Comparison of ENCODE assay signal across 17 cellular contexts in the genomic region with DNA sequence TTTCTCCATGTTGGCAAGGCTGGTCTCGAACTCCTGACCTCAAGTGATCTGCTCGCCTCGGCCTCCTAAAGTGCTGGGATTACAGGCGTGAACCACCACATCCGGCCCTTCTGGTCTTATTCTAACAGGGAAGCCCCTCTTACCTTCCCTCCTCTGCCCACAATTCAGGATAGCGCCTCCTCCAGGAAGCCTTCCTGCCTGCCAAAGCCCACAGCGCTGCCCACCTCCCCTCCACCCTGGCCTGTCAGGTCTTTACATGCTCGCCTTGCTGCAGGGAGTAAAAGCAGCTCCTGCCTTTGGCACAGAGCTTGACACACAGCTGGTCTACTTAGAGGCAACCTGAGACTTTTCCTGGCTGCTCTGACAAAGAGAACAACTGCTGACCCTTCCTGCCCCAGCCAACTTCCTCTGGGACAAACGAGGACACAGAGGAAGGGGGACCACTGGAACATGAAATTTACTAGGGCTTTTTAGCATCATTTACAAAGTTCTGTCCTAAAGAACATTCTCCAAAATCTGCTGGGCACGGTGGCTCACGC. TPM values are rescaled to one million over a fixed set of nuclear protein-coding genes. Genes with fewer than 3 reads are reported as not detected.
DNase-seq lines count a peak whose midpoint lies in the region; ATAC-seq, FAIRE-seq and TF ChIP-seq lines count a peak whose summit lies in the region.
"Had no signal": no experiment of that assay in that cellular context is flagged by ENCODE, and none has a peak within 500 bp of the region (broad histone marks: within the 10 kb centered on the region; RNA-seq: fewer than 3 reads in every experiment).

No MANE protein-coding gene starts in this region.

- no peak for TF ChIP-seq POLR2A in HepG2 (IDR thresholded peaks at IDR 0.05; ENCODE audit: insufficient read depth in 1 of 2, low read depth in 2 of 2, low read length in 2 of 2)

- peaks cover 47% of the 10 kb centered on the region for H4K20me1 ChIP-seq in HepG2 (ENCODE audit: insufficient read depth, low read length)

- CTCF ChIA-PET in WTC11 (lab: Charles Lee) (interaction anchor here (1.2 to 3.8 kb wide), 2 partner anchors 13 to 114 kb away, joined by 6 to 22 read pairs; a partner anchor contains a TSS), HepG2 (lab: Yijun Ruan, JAX; ENCODE audit: low intra/inter-chr PET ratio, low total read pairs) (no interaction called here)

- FAIRE-seq in HepG2 (lab: Jason Lieb, UNC) = no peak

- TF ChIP-seq EP300 in HepG2 (IDR thresholded peaks at IDR 0.05; ENCODE audit: low read depth in 2 of 2, low read length in 2 of 2) (no peak), HepG2 (CRISPR knock-in tag; IDR thresholded peaks at IDR 0.05; ENCODE audit: borderline replicate concordance) (no peak)

- peaks cover 3% of the 10 kb centered on the region for H3K27me3 Mint-ChIP-seq in WTC11 (ENCODE audit: low read depth)
- H3K27me3 Mint-ChIP-seq in stimulated activated naive B cell treated with anti-CD40 and anti-IgM and Interleukin-4, amounts not matched to agents 10 μg/mL and 1 μg/mL and 100 μg/mL, for 72 hours = peaks cover 59 to 78% of the 10 kb centered on the region in 2 donors

- H3K4me3 ChIP-seq in heart right ventricle (no peak overlapping the region), HepG2 (replicated peaks in 1 of 3; ENCODE audit: insufficient read depth in 1 of 3, low read depth in 2 of 3, low read length in 3 of 3) (no peak overlapping the region)
- H3K4me3 ChIP-seq: PC-9 had no signal

- peak overlapping the region; percentile 78; the same call in 1 of the 2 replicates for H3K27ac Mint-ChIP-seq in WTC11
- peak overlapping the region; percentile 37 for H3K27ac Mint-ChIP-seq in stimulated activated naive B cell treated with anti-CD40 and anti-IgM and Interleukin-4, amounts not matched to agents 10 μg/mL and 1 μg/mL and 100 μg/mL, for 72 hours

- ATAC-seq in Right ventricle myocardium inferior (no peak), heart right ventricle (no peak), WTC11 (peak; percentile 10; the same call in 1 of the 2 replicates), HepG2 (no peak), GM19467 (IDR thresholded peaks at IDR 0.05; ENCODE audit: unreplicated experiment) (no peak)
- no peak for ATAC-seq in stimulated activated naive B cell treated with anti-CD40 and anti-IgM and Interleukin-4, amounts not matched to agents 10 μg/mL and 1 μg/mL and 100 μg/mL, for 72 hours (replicated peaks)
- no peak for ATAC-seq in activated CD4-positive, CD25-positive, alpha-beta regulatory T cell treated with anti-CD3 and anti-CD28 coated beads, Interleukin-2, amount 50 U/mL, for 24 hours

- H3K27ac ChIP-seq in heart right ventricle (no peak overlapping the region), HepG2 (ENCODE audit: extremely low read length, insufficient read depth, low read length) (peak overlapping the region; percentile 51)
- H3K27ac ChIP-seq: HL-60, PC-9 had no signal

- H3K9ac ChIP-seq in HepG2 (ENCODE audit: insufficient read depth, low read depth, low read length) = no peak overlapping the region

- H3K4me1 ChIP-seq in heart right ventricle (peaks cover 0 to 8% (median 0%) of the 10 kb centered on the region in 9 donors), HepG2 (ENCODE audit: insufficient read depth, low read length) (peaks cover 82% of the 10 kb centered on the region)

- intact Hi-C loops in Right ventricle myocardium inferior (cut with DNase I) = no loop called here
- intact Hi-C loops in heart right ventricle (cut with DNase I) = loop anchor here in 1 of 10 donors (10.0 kb wide), 1 partner anchor 244 kb away; no protein-coding TSS in a partner anchor
- intact Hi-C loops in HepG2 (cut with micrococcal nuclease; ENCODE audit: unreplicated experiment) = loop anchor here (5.0 kb wide), 1 partner anchor 116 kb away; no protein-coding TSS in a partner anchor

- peaks cover 18% of the 10 kb centered on the region for H3K79me2 ChIP-seq in HepG2 (ENCODE audit: insufficient read depth, low read length)

- H3K4me3 Mint-ChIP-seq in WTC11 = no peak overlapping the region
- H3K4me3 Mint-ChIP-seq in stimulated activated naive B cell treated with anti-CD40 and anti-IgM and Interleukin-4, amounts not matched to agents 10 μg/mL and 1 μg/mL and 100 μg/mL, for 72 hours = no peak overlapping the region

- peaks cover 8% of the 10 kb centered on the region for H3K4me1 Mint-ChIP-seq in WTC11
- H3K4me1 Mint-ChIP-seq in stimulated activated naive B cell treated with anti-CD40 and anti-IgM and Interleukin-4, amounts not matched to agents 10 μg/mL and 1 μg/mL and 100 μg/mL, for 72 hours = peaks cover 3 to 11% of the 10 kb centered on the region in 2 donors

- BruUV-seq in HepG2 (replicated peaks; lab: Mats Ljungman, UMichigan) = no TSS peak

- H3K9me3 ChIP-seq in heart right ventricle (no peaks in the 10 kb centered on the region), HepG2 (ENCODE audit: low read length) (no peaks in the 10 kb centered on the region)

- H3K36me3 Mint-ChIP-seq in WTC11 = no peaks in the 10 kb centered on the region
- no peaks in the 10 kb centered on the region for H3K36me3 Mint-ChIP-seq in stimulated activated naive B cell treated with anti-CD40 and anti-IgM and Interleukin-4, amounts not matched to agents 10 μg/mL and 1 μg/mL and 100 μg/mL, for 72 hours

- POLR2A ChIA-PET in WTC11 (lab: Charles Lee) = no interaction called here
- POLR2A ChIA-PET in HepG2 (lab: Yijun Ruan, JAX) = interaction anchor here (1.9 to 19.7 kb wide), 2 partner anchors 8 to 124 kb away, joined by 5 to 416 read pairs; a partner anchor contains a TSS

- in situ Hi-C loops in HepG2 (cut with HindIII; ENCODE audit: extremely low pct_ligation_motif_present, low pct_unique_long_range_greater_than_20kb) = loop anchor here (5.0 kb wide), 1 partner anchor 56 kb away; a partner anchor contains a TSS

- no peak for TF ChIP-seq RAD21 in HepG2 (CRISPR knock-in tag; IDR thresholded peaks at IDR 0.05)

- H3K4me2 ChIP-seq in HepG2 (ENCODE audit: low read depth, low read length) = no peak overlapping the region
- H3K4me2 ChIP-seq: PC-9 had no signal

- H3K9me3 Mint-ChIP-seq in WTC11 = no peaks in the 10 kb centered on the region
- no peaks in the 10 kb centered on the region for H3K9me3 Mint-ChIP-seq in stimulated activated naive B cell treated with anti-CD40 and anti-IgM and Interleukin-4, amounts not matched to agents 10 μg/mL and 1 μg/mL and 100 μg/mL, for 72 hours

- 64 to 68% methylated on average over 11 of the region's 11 CpGs for WGBS in heart right ventricle, 2 donors
- WGBS in HepG2 (ENCODE audit: low lambda C conversion rate) = 92% methylated on average over 11 of the region's 11 CpGs

- DNase-seq in Right ventricle myocardium inferior (ENCODE audit: missing footprints) (peak; percentile 42), heart right ventricle (no peak), WTC11 (ENCODE audit: low spot score) (no peak), HepG2 (ENCODE audit: low spot score) (no peak), MV-4-11 (lab: John Stamatoyannopoulos, UW) (no peak)
- no peak for DNase-seq in stimulated activated naive B cell treated with anti-CD40 and anti-IgM and Interleukin-4, amounts not matched to agents 10 μg/mL and 1 μg/mL and 100 μg/mL, for 72 hours
- DNase-seq: C1 segment of cervical spinal cord, H7, KBM-7, NCI-H1436 treated with DMSO at 0.1 percent for 48 hours, NCI-H2081, NCI-H774, PC-9, Right ventricle myocardium superior had no signal

- TF ChIP-seq CTCF in heart right ventricle (IDR thresholded peaks at IDR 0.05) (no peak), WTC11 (IDR thresholded peaks at IDR 0.05) (no peak), HepG2 (CRISPR knock-in tag; IDR thresholded peaks at IDR 0.05) (no peak; the same call in 1 of the 2 replicates)

- H3K27me3 ChIP-seq in heart right ventricle (peaks cover 3 to 67% (median 43%) of the 10 kb centered on the region in 7 donors), HepG2 (ENCODE audit: control insufficient read depth in 1 of 2, insufficient read depth in 2 of 2, low read length in 2 of 2) (no peaks in the 10 kb centered on the region)

- H2AFZ ChIP-seq in HepG2 (ENCODE audit: low read length) = no peak overlapping the region
- H2AFZ ChIP-seq: PC-9 had no signal

- H3K36me3 ChIP-seq in heart right ventricle (no peaks in the 10 kb centered on the region), HepG2 (replicated peaks in 1 of 2; ENCODE audit: control insufficient read depth in 1 of 2, insufficient read depth in 2 of 2, low read length in 2 of 2) (peaks cover 17 to 53% of the 10 kb centered on the region in 2 experiments)

RNA-seq across cellular contexts. Expression of a gene that starts 13.2 kb away (rescaled TPM):
- total RNA-seq in Right ventricle myocardium inferior = 6.4 TPM
- 1 to 10 TPM in 5 of 10 donors, under 1 TPM in 3, not detected in 2; 0.28 to 8.5 (median 1.9) TPM for total RNA-seq in heart right ventricle
- 10 to 100 TPM in 1 of 2 donors, 1 to 10 TPM in 1; 2.8 to 22.8 TPM for polyA plus RNA-seq in heart right ventricle
- total RNA-seq in WTC11 (2021) = 20.4 to 26.6 TPM (median 23.8 TPM) in 3 replicates
- 17.2 and 51.6 TPM in 2 replicates for total RNA-seq in HepG2 (2016; rRNA removed; fragmentation: Illumina TruSeq; extraction: Trizol)
- total RNA-seq in HepG2 (2016; cell fraction: cytosol; rRNA removed; fragmentation: Illumina TruSeq; extraction: Trizol; ENCODE audit: low read depth) = 27.0 and 29.0 TPM in 2 replicates
- total RNA-seq in HepG2 (2016; cell fraction: insoluble cytoplasmic fraction; rRNA removed; fragmentation: Illumina TruSeq; extraction: Trizol) = 18.9 and 53.8 TPM in 2 replicates
- total RNA-seq in HepG2 (2016; cell fraction: membrane; rRNA removed; fragmentation: Illumina TruSeq; extraction: Trizol) = 21.9 and 22.1 TPM in 2 replicates
- 81.2 and 99.5 TPM in 2 replicates for total RNA-seq in HepG2 (2016; cell fraction: nucleus; rRNA removed; fragmentation: Illumina TruSeq; extraction: Trizol)
- 60.1 and 66.2 TPM in 2 replicates for polyA plus RNA-seq in HepG2 (2011; rRNA removed)
- polyA plus RNA-seq in HepG2 (2011; cell fraction: cytosol; rRNA removed) = 5.9 and 8.8 TPM in 2 replicates
- 568 and 629 TPM in 2 replicates for polyA plus RNA-seq in HepG2 (2011; cell fraction: nucleus; rRNA removed)
- 128 and 152 TPM in 2 replicates for polyA plus RNA-seq in HepG2 (2012)
- polyA plus RNA-seq in HepG2 (2016; cell fraction: cytosol; fragmentation: Illumina TruSeq; extraction: Trizol; ENCODE audit: low read depth) = 6.4 and 8.2 TPM in 2 replicates
- 30.7 and 38.6 TPM in 2 replicates for polyA plus RNA-seq in HepG2 (2016; cell fraction: insoluble cytoplasmic fraction; fragmentation: Illumina TruSeq; extraction: Trizol; ENCODE audit: low read depth)
- 8.2 and 12.6 TPM in 2 replicates for polyA plus RNA-seq in HepG2 (2016; cell fraction: membrane; fragmentation: Illumina TruSeq; extraction: Trizol; ENCODE audit: low read depth)
- 647 and 722 TPM in 2 replicates for polyA plus RNA-seq in HepG2 (2016; cell fraction: nucleus; fragmentation: Illumina TruSeq; extraction: Trizol; ENCODE audit: insufficient read depth, low read depth)
- 6.4 and 30.3 TPM in 2 replicates for polyA minus RNA-seq in HepG2 (2011; rRNA and poly(A)+ RNA removed; ENCODE audit: low replicate concordance)
- 11.7 and 11.8 TPM in 2 replicates for polyA minus RNA-seq in HepG2 (2011; cell fraction: cytosol; rRNA and poly(A)+ RNA removed)
- polyA minus RNA-seq in HepG2 (2011; cell fraction: nucleus; rRNA and poly(A)+ RNA removed) = 59.6 and 87.7 TPM in 2 replicates

RNA-seq across cellular contexts. Expression of a gene that starts 32.7 kb away (rescaled TPM):
- total RNA-seq in Right ventricle myocardium inferior (10.4 TPM), heart right ventricle (10 to 100 TPM in 7 of 10 donors, 1 to 10 TPM in 3; 7.7 to 20.6 (median 10.4) TPM), WTC11 (2021) (28.6 to 32.3 TPM (median 29.0 TPM) in 3 replicates), HepG2 (2016; rRNA removed; fragmentation: Illumina TruSeq; extraction: Trizol) (17.7 and 47.2 TPM in 2 replicates)
- polyA plus RNA-seq in heart right ventricle (10 to 100 TPM in 1 of 2 donors, 1 to 10 TPM in 1; 6.9 to 22.1 TPM), HepG2 (2011; rRNA removed) (43.4 and 51.8 TPM in 2 replicates)
- 15.6 and 16.0 TPM in 2 replicates for total RNA-seq in HepG2 (2016; cell fraction: cytosol; rRNA removed; fragmentation: Illumina TruSeq; extraction: Trizol; ENCODE audit: low read depth)
- 18.0 and 45.6 TPM in 2 replicates for total RNA-seq in HepG2 (2016; cell fraction: insoluble cytoplasmic fraction; rRNA removed; fragmentation: Illumina TruSeq; extraction: Trizol)
- total RNA-seq in HepG2 (2016; cell fraction: membrane; rRNA removed; fragmentation: Illumina TruSeq; extraction: Trizol) = 19.6 and 21.4 TPM in 2 replicates
- total RNA-seq in HepG2 (2016; cell fraction: nucleus; rRNA removed; fragmentation: Illumina TruSeq; extraction: Trizol) = 39.7 and 53.4 TPM in 2 replicates
- polyA plus RNA-seq in HepG2 (2011; cell fraction: cytosol; rRNA removed) = 34.9 and 60.3 TPM in 2 replicates
- 48.6 and 49.4 TPM in 2 replicates for polyA plus RNA-seq in HepG2 (2011; cell fraction: nucleus; rRNA removed)
- polyA plus RNA-seq in HepG2 (2012) = 20.5 and 28.9 TPM in 2 replicates
- polyA plus RNA-seq in HepG2 (2016; cell fraction: cytosol; fragmentation: Illumina TruSeq; extraction: Trizol; ENCODE audit: low read depth) = 5.7 and 6.6 TPM in 2 replicates
- 12.8 and 15.1 TPM in 2 replicates for polyA plus RNA-seq in HepG2 (2016; cell fraction: insoluble cytoplasmic fraction; fragmentation: Illumina TruSeq; extraction: Trizol; ENCODE audit: low read depth)
- 8.4 and 11.1 TPM in 2 replicates for polyA plus RNA-seq in HepG2 (2016; cell fraction: membrane; fragmentation: Illumina TruSeq; extraction: Trizol; ENCODE audit: low read depth)
- polyA plus RNA-seq in HepG2 (2016; cell fraction: nucleus; fragmentation: Illumina TruSeq; extraction: Trizol; ENCODE audit: insufficient read depth, low read depth) = 59.0 and 65.3 TPM in 2 replicates
- 93.7 and 149 TPM in 2 replicates for polyA minus RNA-seq in HepG2 (2011; rRNA and poly(A)+ RNA removed; ENCODE audit: low replicate concordance)
- polyA minus RNA-seq in HepG2 (2011; cell fraction: cytosol; rRNA and poly(A)+ RNA removed) = 63.0 and 87.1 TPM in 2 replicates
- 28.2 and 35.2 TPM in 2 replicates for polyA minus RNA-seq in HepG2 (2011; cell fraction: nucleus; rRNA and poly(A)+ RNA removed)

RNA-seq across cellular contexts. Expression of a gene that starts 53.6 kb away (rescaled TPM):
- total RNA-seq in Right ventricle myocardium inferior = 71.5 TPM
- 10 to 100 TPM; 65.1 to 85.8 (median 73.9) TPM for total RNA-seq in heart right ventricle
- 10 to 100 TPM; 64.9 to 65.5 TPM for polyA plus RNA-seq in heart right ventricle
- 26.0 to 28.5 TPM (median 27.7 TPM) in 3 replicates for total RNA-seq in WTC11 (2021)
- 22.1 and 24.3 TPM in 2 replicates for total RNA-seq in HepG2 (2016; rRNA removed; fragmentation: Illumina TruSeq; extraction: Trizol)
- total RNA-seq in HepG2 (2016; cell fraction: cytosol; rRNA removed; fragmentation: Illumina TruSeq; extraction: Trizol; ENCODE audit: low read depth) = 46.0 and 47.6 TPM in 2 replicates
- total RNA-seq in HepG2 (2016; cell fraction: insoluble cytoplasmic fraction; rRNA removed; fragmentation: Illumina TruSeq; extraction: Trizol) = 17.6 and 24.7 TPM in 2 replicates
- total RNA-seq in HepG2 (2016; cell fraction: membrane; rRNA removed; fragmentation: Illumina TruSeq; extraction: Trizol) = 71.6 and 76.1 TPM in 2 replicates
- 13.2 and 14.6 TPM in 2 replicates for total RNA-seq in HepG2 (2016; cell fraction: nucleus; rRNA removed; fragmentation: Illumina TruSeq; extraction: Trizol)
- polyA plus RNA-seq in HepG2 (2011; rRNA removed) = 38.2 and 38.3 TPM in 2 replicates
- 26.3 and 36.9 TPM in 2 replicates for polyA plus RNA-seq in HepG2 (2011; cell fraction: cytosol; rRNA removed)
- polyA plus RNA-seq in HepG2 (2011; cell fraction: nucleus; rRNA removed) = 18.9 and 21.3 TPM in 2 replicates
- 17.2 and 21.1 TPM in 2 replicates for polyA plus RNA-seq in HepG2 (2012)
- polyA plus RNA-seq in HepG2 (2016; cell fraction: cytosol; fragmentation: Illumina TruSeq; extraction: Trizol; ENCODE audit: low read depth) = 67.1 and 73.8 TPM in 2 replicates
- polyA plus RNA-seq in HepG2 (2016; cell fraction: insoluble cytoplasmic fraction; fragmentation: Illumina TruSeq; extraction: Trizol; ENCODE audit: low read depth) = 26.5 and 34.4 TPM in 2 replicates
- 87.1 and 87.3 TPM in 2 replicates for polyA plus RNA-seq in HepG2 (2016; cell fraction: membrane; fragmentation: Illumina TruSeq; extraction: Trizol; ENCODE audit: low read depth)
- polyA plus RNA-seq in HepG2 (2016; cell fraction: nucleus; fragmentation: Illumina TruSeq; extraction: Trizol; ENCODE audit: insufficient read depth, low read depth) = 31.2 and 33.1 TPM in 2 replicates
- 47.1 and 98.7 TPM in 2 replicates for polyA minus RNA-seq in HepG2 (2011; rRNA and poly(A)+ RNA removed; ENCODE audit: low replicate concordance)
- 17.2 and 21.1 TPM in 2 replicates for polyA minus RNA-seq in HepG2 (2011; cell fraction: cytosol; rRNA and poly(A)+ RNA removed)
- 13.4 and 13.7 TPM in 2 replicates for polyA minus RNA-seq in HepG2 (2011; cell fraction: nucleus; rRNA and poly(A)+ RNA removed)

RNA-seq across cellular contexts. Expression of a gene that starts 56.5 kb away (rescaled TPM):
- total RNA-seq in Right ventricle myocardium inferior = 3.0 TPM
- 1 to 10 TPM; 1.1 to 3.6 (median 2.2) TPM for total RNA-seq in heart right ventricle
- 1 to 10 TPM; 1.2 to 1.4 TPM for polyA plus RNA-seq in heart right ventricle
- total RNA-seq in WTC11 (2021) = 5.7 to 7.5 TPM (median 5.8 TPM) in 3 replicates
- 4.9 and 6.3 TPM in 2 replicates for total RNA-seq in HepG2 (2016; rRNA removed; fragmentation: Illumina TruSeq; extraction: Trizol)
- 7.4 and 7.8 TPM in 2 replicates for total RNA-seq in HepG2 (2016; cell fraction: cytosol; rRNA removed; fragmentation: Illumina TruSeq; extraction: Trizol; ENCODE audit: low read depth)
- total RNA-seq in HepG2 (2016; cell fraction: insoluble cytoplasmic fraction; rRNA removed; fragmentation: Illumina TruSeq; extraction: Trizol) = 5.1 and 6.3 TPM in 2 replicates
- total RNA-seq in HepG2 (2016; cell fraction: membrane; rRNA removed; fragmentation: Illumina TruSeq; extraction: Trizol) = 11.3 and 11.5 TPM in 2 replicates
- 3.3 and 3.9 TPM in 2 replicates for total RNA-seq in HepG2 (2016; cell fraction: nucleus; rRNA removed; fragmentation: Illumina TruSeq; extraction: Trizol)
- 3.8 and 5.7 TPM in 2 replicates for polyA plus RNA-seq in HepG2 (2011; rRNA removed)
- polyA plus RNA-seq in HepG2 (2011; cell fraction: cytosol; rRNA removed) = 3.8 and 5.1 TPM in 2 replicates
- 11.9 and 15.2 TPM in 2 replicates for polyA plus RNA-seq in HepG2 (2011; cell fraction: nucleus; rRNA removed)
- polyA plus RNA-seq in HepG2 (2012) = 5.1 and 5.6 TPM in 2 replicates
- 5.8 and 6.7 TPM in 2 replicates for polyA plus RNA-seq in HepG2 (2016; cell fraction: cytosol; fragmentation: Illumina TruSeq; extraction: Trizol; ENCODE audit: low read depth)
- 4.4 and 4.5 TPM in 2 replicates for polyA plus RNA-seq in HepG2 (2016; cell fraction: insoluble cytoplasmic fraction; fragmentation: Illumina TruSeq; extraction: Trizol; ENCODE audit: low read depth)
- polyA plus RNA-seq in HepG2 (2016; cell fraction: membrane; fragmentation: Illumina TruSeq; extraction: Trizol; ENCODE audit: low read depth) = 7.2 and 7.6 TPM in 2 replicates
- polyA plus RNA-seq in HepG2 (2016; cell fraction: nucleus; fragmentation: Illumina TruSeq; extraction: Trizol; ENCODE audit: insufficient read depth, low read depth) = 8.1 and 8.8 TPM in 2 replicates
- polyA minus RNA-seq in HepG2 (2011; rRNA and poly(A)+ RNA removed; ENCODE audit: low replicate concordance) = 0.37 and 3.2 TPM in 2 replicates
- polyA minus RNA-seq in HepG2 (2011; cell fraction: cytosol; rRNA and poly(A)+ RNA removed) = 2.4 and 2.6 TPM in 2 replicates
- polyA minus RNA-seq in HepG2 (2011; cell fraction: nucleus; rRNA and poly(A)+ RNA removed) = 0.90 and 1.5 TPM in 2 replicates
